In the genomic region with DNA sequence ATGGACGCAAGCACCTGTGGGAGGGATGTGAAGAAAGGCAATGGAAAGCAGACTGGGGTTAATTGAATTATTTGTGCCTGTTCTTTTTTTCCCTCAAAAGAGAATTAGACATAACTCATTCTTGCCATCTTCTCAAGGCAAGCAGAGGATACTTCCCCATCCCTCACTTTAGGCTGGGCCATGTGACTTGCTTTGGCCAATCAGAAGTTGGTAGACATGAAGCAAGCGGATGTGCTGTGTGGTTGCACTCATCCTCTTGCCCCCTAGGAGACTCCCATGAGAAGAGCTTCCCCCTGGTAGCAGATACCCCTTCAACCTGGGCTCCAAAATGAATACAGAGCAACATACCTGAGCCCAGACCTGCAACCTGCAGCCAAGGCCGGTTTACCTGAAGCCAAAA, we compare ENCODE assay signal across 19 cellular contexts.
"Had no signal": no experiment of that assay in that cellular context is flagged by ENCODE, and none has a peak within 500 bp of the region (broad histone marks: within the 10 kb centered on the region; RNA-seq: fewer than 3 reads in every experiment).

No MANE protein-coding gene starts in this region.

- H3K27ac Mint-ChIP-seq: naive thymus-derived CD8-positive, alpha-beta T cell; stimulated activated effector memory CD8-positive, alpha-beta T cell treated with anti-CD3 and anti-CD28 coated beads, Interleukin-12 subunit alpha, Interleukin-12 subunit beta, amount 100 ng/mL, for 72 hours had no signal

- H3K4me3 ChIP-seq: coronary artery, hepatocyte, mucosa of descending colon, psoas muscle, right lobe of liver, tibial artery, upper lobe of right lung, vagina had no signal

- H3K4me1 Mint-ChIP-seq: stimulated activated effector memory CD8-positive, alpha-beta T cell treated with anti-CD3 and anti-CD28 coated beads, Interleukin-12 subunit alpha, Interleukin-12 subunit beta, amount 100 ng/mL, for 72 hours had no signal

- H3K27me3 ChIP-seq: hepatocyte, neutrophil, right lobe of liver, tibial artery, upper lobe of right lung, vagina had no signal

- H3K9me3 Mint-ChIP-seq: stimulated activated effector memory CD8-positive, alpha-beta T cell treated with anti-CD3 and anti-CD28 coated beads, Interleukin-12 subunit alpha, Interleukin-12 subunit beta, amount 100 ng/mL, for 72 hours had no signal

- DNase-seq: effector CD8-positive, alpha-beta T cell; foreskin melanocyte; head of caudate nucleus; mammary epithelial cell; mucosa of descending colon; naive thymus-derived CD8-positive, alpha-beta T cell; psoas muscle; retina; right lobe of liver; stimulated activated CD4-positive, alpha-beta T cell treated with anti-CD3 and anti-CD28 coated beads, Interleukin-4, amount 100 ng/mL, for 1 hour; stimulated activated CD8-positive, alpha-beta memory T cell treated with anti-CD3 and anti-CD28 coated beads, Interleukin-4, amount 100 ng/mL, for 48 hours; tibial artery; upper lobe of right lung had no signal

- H3K4me1 ChIP-seq: right lobe of liver had no signal

- H3K4me2 ChIP-seq: hepatocyte had no signal

- H3K36me3 ChIP-seq: neutrophil, right lobe of liver, tibial artery, upper lobe of right lung, vagina had no signal

- H3K27ac ChIP-seq: coronary artery, hepatocyte, neutrophil, psoas muscle, right lobe of liver, tibial artery, upper lobe of right lung, vagina had no signal

- H3K9me3 ChIP-seq: mucosa of descending colon, neutrophil, psoas muscle, right lobe of liver, tibial artery, upper lobe of right lung, vagina had no signal

- ATAC-seq: left lobe of liver; mucosa of descending colon; naive thymus-derived CD8-positive, alpha-beta T cell; psoas muscle; right lobe of liver; upper lobe of right lung had no signal

- H3K4me3 Mint-ChIP-seq: naive thymus-derived CD8-positive, alpha-beta T cell; stimulated activated effector memory CD8-positive, alpha-beta T cell treated with anti-CD3 and anti-CD28 coated beads, Interleukin-12 subunit alpha, Interleukin-12 subunit beta, amount 100 ng/mL, for 72 hours had no signal

- H2AFZ ChIP-seq: hepatocyte had no signal

- H3K36me3 Mint-ChIP-seq: naive thymus-derived CD8-positive, alpha-beta T cell; stimulated activated effector memory CD8-positive, alpha-beta T cell treated with anti-CD3 and anti-CD28 coated beads, Interleukin-12 subunit alpha, Interleukin-12 subunit beta, amount 100 ng/mL, for 72 hours had no signal
